In the genomic region with DNA sequence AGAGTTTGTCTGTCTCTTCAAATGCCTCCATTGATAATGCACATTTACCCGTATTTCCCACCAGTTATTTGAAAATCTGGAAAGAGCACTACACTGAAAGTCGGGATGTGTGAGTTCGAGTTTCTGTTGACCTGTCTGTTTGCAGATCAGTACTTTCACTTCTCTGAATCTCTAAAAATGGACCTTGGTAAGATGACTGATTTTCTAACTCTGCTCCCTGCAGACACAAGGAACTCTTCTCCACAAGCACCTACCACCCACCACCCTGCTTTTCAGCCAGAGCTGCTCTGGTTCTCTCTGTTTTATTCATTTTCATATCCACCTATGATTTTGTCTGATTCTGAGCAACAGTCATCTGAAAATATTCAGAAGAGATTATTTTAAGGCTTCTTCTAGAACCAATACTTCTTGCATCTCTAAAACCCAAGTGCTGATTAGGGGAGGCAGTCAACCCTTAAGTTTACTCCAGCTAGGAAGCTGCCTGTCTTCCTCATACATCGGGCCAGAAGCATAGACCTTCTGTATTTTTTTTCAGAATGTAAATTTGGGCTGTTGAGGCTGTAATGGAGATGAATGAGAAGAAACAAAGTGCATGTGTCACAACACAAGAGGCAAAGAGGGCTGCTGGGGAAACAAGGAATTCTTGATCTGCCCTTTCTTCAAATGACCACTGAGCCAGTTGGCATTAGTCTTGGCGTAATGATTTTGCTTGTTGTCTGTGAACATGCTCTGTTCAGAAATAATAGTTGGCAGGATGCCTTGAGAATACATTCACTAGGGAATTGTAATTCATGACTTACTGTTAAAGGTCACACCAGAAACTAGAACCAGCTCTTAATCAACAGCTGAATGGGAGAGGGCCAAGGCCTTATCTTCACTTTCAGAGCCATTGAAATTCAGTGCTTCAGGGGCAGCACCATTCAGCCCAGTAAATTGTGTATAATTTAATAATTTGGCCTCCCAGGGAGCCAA, we compare ENCODE assay signal across 13 cellular contexts.
A peak's percentile ranks its signal among the peaks of the same experiment; 100 is the strongest.
DNase-seq lines count a peak whose midpoint lies in the region; ATAC-seq and TF ChIP-seq lines count a peak whose summit lies in the region.
"Had no signal": no experiment of that assay in that cellular context is flagged by ENCODE, and none has a peak within 500 bp of the region (broad histone marks: within the 10 kb centered on the region; RNA-seq: fewer than 3 reads in every experiment).

No MANE protein-coding gene starts in this region.

- H2AFZ ChIP-seq in mesenchymal stem cell (ENCODE audit: low read depth, low read length), result no peak overlapping the region
- H2AFZ ChIP-seq: neural progenitor cell had no signal

- no peak overlapping the region for H3K14ac ChIP-seq in mesenchymal stem cell (ENCODE audit: low read length in 2 of 2)

- H3K9ac ChIP-seq in mesenchymal stem cell (ENCODE audit: low read length), result no peak overlapping the region
- H3K9ac ChIP-seq: neural progenitor cell had no signal

- no peak overlapping the region for H2BK120ac ChIP-seq in mesenchymal stem cell (ENCODE audit: low read depth, low read length)

- no peak overlapping the region for H4K8ac ChIP-seq in mesenchymal stem cell (ENCODE audit: low read length)

- H2BK5ac ChIP-seq in mesenchymal stem cell (ENCODE audit: low read depth, low read length, poor library complexity, severe bottlenecking), result no peak overlapping the region

- H2BK15ac ChIP-seq in mesenchymal stem cell (ENCODE audit: low read depth, poor library complexity, severe bottlenecking), result no peak overlapping the region

- H3K23ac ChIP-seq in mesenchymal stem cell (ENCODE audit: low read length in 2 of 2), result no peak overlapping the region

- H3K36me3 ChIP-seq in left ventricle myocardium inferior, result no peaks in the 10 kb centered on the region
- H3K36me3 ChIP-seq in aorta (ENCODE audit: control insufficient read depth in 1 of 2, insufficient read depth in 2 of 2, low read length in 1 of 2), result no peaks in the 10 kb centered on the region
- no peaks in the 10 kb centered on the region for H3K36me3 ChIP-seq in mesenchymal stem cell (ENCODE audit: control insufficient read depth in 1 of 2, insufficient read depth in 2 of 2, low read depth in 1 of 2, low read length in 2 of 2)
- H3K36me3 ChIP-seq: neural progenitor cell, Peyer's patch had no signal

- H3K9me3 ChIP-seq in left ventricle myocardium inferior (replicated peaks), result peaks cover 11% of the 10 kb centered on the region
- peaks cover 2% of the 10 kb centered on the region for H3K9me3 ChIP-seq in aorta (ENCODE audit: control insufficient read depth, low read length)
- no peaks in the 10 kb centered on the region for H3K9me3 ChIP-seq in mesenchymal stem cell (ENCODE audit: control insufficient read depth, low read length)
- H3K9me3 ChIP-seq: Peyer's patch had no signal

- H3K27ac ChIP-seq in left ventricle myocardium inferior (replicated peaks) (no peak overlapping the region), aorta (ENCODE audit: low read depth in 1 of 2, low read length in 2 of 2) (no peak overlapping the region), mesenchymal stem cell (ENCODE audit: low read length, poor library complexity, severe bottlenecking) (no peak overlapping the region)
- H3K27ac ChIP-seq: neural progenitor cell, Peyer's patch had no signal

- no peak overlapping the region for H3K4me2 ChIP-seq in mesenchymal stem cell (ENCODE audit: low read length, poor library complexity, severe bottlenecking)
- H3K4me2 ChIP-seq: neural progenitor cell had no signal

- H3K79me1 ChIP-seq in mesenchymal stem cell (replicated peaks; ENCODE audit: low read length, poor library complexity, severe bottlenecking), result no peaks in the 10 kb centered on the region

- DNase-seq in Right ventricle myocardium superior, result no peak
- no peak for DNase-seq in left ventricle myocardium inferior
- DNase-seq in RPMI7951 (ENCODE audit: low read depth), result peak; percentile 18
- DNase-seq in aorta, result no peak
- DNase-seq in activated CD4-positive, alpha-beta T cell treated with anti-CD3 and anti-CD28 coated beads, Interleukin-2, amount 50 U/mL, for 1 hour, result no peak
- no peak for DNase-seq in mesenchymal stem cell
- no peak for DNase-seq in stimulated activated CD4-positive, alpha-beta T cell treated with anti-CD3 and anti-CD28 coated beads, Interleukin-4, amount 100 ng/mL, for 1 hour
- DNase-seq: ACHN; activated naive CD4-positive, alpha-beta T cell treated with anti-CD3 and anti-CD28 coated beads for 36 hours; effector CD8-positive, alpha-beta T cell; Peyer's patch had no signal

- ATAC-seq in Right ventricle myocardium superior (ENCODE audit: poor library complexity), result peak; percentile 18
- ATAC-seq in HG02885 (IDR thresholded peaks at IDR 0.05; ENCODE audit: poor library complexity, unreplicated experiment), result peak; percentile 86
- ATAC-seq in aorta (ENCODE audit: low FRiP score), result peak; percentile 26

- no peaks in the 10 kb centered on the region for H3K27me3 ChIP-seq in left ventricle myocardium inferior (ENCODE audit: low read depth)
- no peaks in the 10 kb centered on the region for H3K27me3 ChIP-seq in aorta (ENCODE audit: control insufficient read depth in 1 of 2, insufficient read depth in 2 of 2, low read length in 1 of 2)
- H3K27me3 ChIP-seq in mesenchymal stem cell (ENCODE audit: control insufficient read depth in 1 of 2, insufficient read depth in 1 of 2, low read length in 2 of 2), result peaks cover 0 to 4% of the 10 kb centered on the region in 2 experiments
- H3K27me3 ChIP-seq: neural progenitor cell, Peyer's patch had no signal

- no peak overlapping the region for H3K18ac ChIP-seq in mesenchymal stem cell (ENCODE audit: low read depth in 1 of 2, low read length in 2 of 2)

- no peak overlapping the region for H4K91ac ChIP-seq in mesenchymal stem cell (ENCODE audit: low read length)

- intact Hi-C loops in Right ventricle myocardium superior (cut with DNase I), result no loop called here
- intact Hi-C loops in left ventricle myocardium inferior (cut with micrococcal nuclease), result no loop called here
- intact Hi-C loops in aorta (cut with DNase I), result no loop called here

- H3K4me1 ChIP-seq in left ventricle myocardium inferior (peaks cover 10% of the 10 kb centered on the region), aorta (ENCODE audit: control insufficient read depth in 1 of 2, insufficient read depth in 2 of 2, low read length in 2 of 2) (no peaks in the 10 kb centered on the region), mesenchymal stem cell (ENCODE audit: control insufficient read depth, insufficient read depth, low read depth, low read length) (no peaks in the 10 kb centered on the region)
- H3K4me1 ChIP-seq: neural progenitor cell, Peyer's patch had no signal

- no peak overlapping the region for H2BK12ac ChIP-seq in mesenchymal stem cell (ENCODE audit: low read length in 2 of 2)

- no peak overlapping the region for H2AK5ac ChIP-seq in mesenchymal stem cell (ENCODE audit: low read length, severe bottlenecking)

- TF ChIP-seq CTCF in left ventricle myocardium inferior (IDR thresholded peaks at IDR 0.05; ENCODE audit: borderline replicate concordance), result no peak

- 83 to 87% methylated on average over 5 of the region's 5 CpGs for WGBS in aorta, 2 donors
- WGBS in mesenchymal stem cell, result 98% methylated on average over 5 of the region's 5 CpGs

- no peak overlapping the region for H3K4ac ChIP-seq in mesenchymal stem cell (ENCODE audit: low read depth in 1 of 2, low read length in 2 of 2)

- no peak overlapping the region for H3K4me3 ChIP-seq in left ventricle myocardium inferior
- H3K4me3 ChIP-seq in aorta (ENCODE audit: low read length in 2 of 2), result no peak overlapping the region
- no peak overlapping the region for H3K4me3 ChIP-seq in mesenchymal stem cell (ENCODE audit: insufficient read depth in 1 of 2, low read depth in 1 of 2, low read length in 2 of 2)
- H3K4me3 ChIP-seq: neural progenitor cell, Peyer's patch had no signal

Comparison
In these comparisons a context has a peak if more than half of its experiments do, and no peak if none do; other contexts are left out.
1. ATAC-seq: peak in every context shown above with its lines; median percentile 86 in HG02885; 26 in aorta; 18 in Right ventricle myocardium superior.